Comparison of ENCODE assay signal across 10 cellular contexts in the genomic region with DNA sequence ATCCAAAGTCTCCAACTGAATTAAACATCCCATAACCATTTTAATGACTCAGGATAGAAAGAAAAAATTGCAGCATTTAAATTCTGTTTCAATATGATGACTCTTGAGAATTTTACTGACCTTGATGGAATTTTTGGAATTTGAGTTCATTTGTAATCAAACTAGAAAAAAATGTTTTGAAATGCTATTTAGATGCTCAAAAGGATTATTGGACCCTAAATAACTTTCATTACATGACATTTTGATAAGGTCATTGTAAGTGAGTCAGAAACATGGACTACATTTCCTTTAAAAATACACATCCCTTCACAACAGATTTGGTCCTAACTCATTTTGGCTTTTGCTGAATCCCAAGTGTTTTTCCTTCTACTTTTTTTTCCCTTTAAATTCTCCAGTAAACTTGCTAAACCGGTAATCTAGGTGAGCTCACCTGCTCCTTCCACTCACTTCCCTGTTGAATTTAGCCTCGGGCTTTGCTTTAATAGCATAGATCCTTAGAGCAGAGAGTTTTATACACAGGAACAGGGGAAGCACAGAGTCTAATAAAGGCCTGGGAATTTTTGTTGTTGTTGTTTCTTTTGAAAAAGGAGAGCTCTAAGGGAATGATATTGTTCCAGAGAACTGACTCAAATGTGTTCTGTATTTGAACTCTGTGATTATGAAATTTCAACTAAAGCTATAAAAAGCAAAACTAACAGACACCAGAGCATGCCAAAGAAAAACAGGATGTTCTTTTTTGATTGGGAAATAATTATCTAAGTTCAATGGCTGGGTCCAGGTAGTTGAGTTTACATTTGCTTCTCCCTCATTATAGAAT.
DNase-seq lines count a peak whose midpoint lies in the region; ATAC-seq and TF ChIP-seq lines count a peak whose summit lies in the region.
"Had no signal": no experiment of that assay in that cellular context is flagged by ENCODE, and none has a peak within 500 bp of the region (broad histone marks: within the 10 kb centered on the region; RNA-seq: fewer than 3 reads in every experiment).

No MANE protein-coding gene starts in this region.

- H3K9me3 ChIP-seq in PC-9 (ENCODE audit: insufficient read depth, low read depth) (peaks cover 28% of the 10 kb centered on the region), sigmoid colon (peaks cover 0 to 2% (median 0%) of the 10 kb centered on the region in 4 donors), OCI-LY7 (ENCODE audit: low read length) (no peaks in the 10 kb centered on the region)

- no peak for TF ChIP-seq POLR2A in sigmoid colon (IDR thresholded peaks at IDR 0.05)

- peak overlapping the region; percentile 91 for H3K27ac ChIP-seq in PC-9
- H3K27ac ChIP-seq in sigmoid colon = peak overlapping the region; percentile 58 to 76 (median 66)
- no peak overlapping the region for H3K27ac ChIP-seq in OCI-LY7 (ENCODE audit: low read depth, low read length, poor library complexity, severe bottlenecking)
- H3K27ac ChIP-seq: cardiac muscle cell had no signal

- H3K36me3 ChIP-seq in PC-9 (ENCODE audit: low read depth) (0 out of 2 replicates have a peak, but pooled peaks cover 9% of the 10 kb centered on the region), sigmoid colon (no peaks in the 10 kb centered on the region), OCI-LY7 (ENCODE audit: insufficient read depth, low read length) (no peaks in the 10 kb centered on the region)
- H3K36me3 ChIP-seq: cardiac muscle cell had no signal

- BruUV-seq in PC-9 (replicated peaks; lab: Mats Ljungman, UMichigan) (no TSS peak), OCI-LY7 (replicated peaks; lab: Mats Ljungman, UMichigan) (no TSS peak)

- TF ChIP-seq EP300 in sigmoid colon (IDR thresholded peaks at IDR 0.05) = peak in 1 of 4 donors; percentile 58

- H3K4me2 ChIP-seq in PC-9 (peak overlapping the region; percentile 71), OCI-LY7 (ENCODE audit: low read length) (no peak overlapping the region)

- POLR2A ChIA-PET in PC-9 (lab: Charles Lee; ENCODE audit: unreplicated experiment) = interaction anchor here (0.6 to 0.7 kb wide), 6 partner anchors 13 to 1088 kb away, joined by 3 to 19 read pairs (median 4); partner anchors contain the start of gene CITED2
- POLR2A ChIA-PET in OCI-LY7 (lab: Charles Lee) = no interaction called here

- DNase-seq in GM03348 (ENCODE audit: low spot score) (peak; percentile 47), PC-9 (peak; percentile 40 to 99), fibroblast of villous mesenchyme (ENCODE audit: low read depth) (peak; percentile 92), sigmoid colon (no peak), SK-N-DZ (ENCODE audit: low spot score) (no peak), OCI-LY7 (ENCODE audit: low spot score) (no peak)
- no peak for DNase-seq in activated CD8-positive, alpha-beta memory T cell treated with anti-CD3 and anti-CD28 coated beads, Interleukin-2, amount 50 U/mL, for 4 hours
- DNase-seq: NCI-H446 had no signal

- H3K9me2 ChIP-seq in PC-9 (ENCODE audit: insufficient read depth) (no peaks in the 10 kb centered on the region), OCI-LY7 (ENCODE audit: insufficient read depth, low read length) (no peaks in the 10 kb centered on the region)

- H3K27me3 ChIP-seq in PC-9 (ENCODE audit: insufficient read depth, low read depth) = no peaks in the 10 kb centered on the region
- no peaks in the 10 kb centered on the region for H3K27me3 ChIP-seq in sigmoid colon
- H3K27me3 ChIP-seq: cardiac muscle cell had no signal

- TF ChIP-seq CTCF in PC-9 (conservative IDR thresholded peaks at IDR 0.05) (no peak), fibroblast of villous mesenchyme (IDR thresholded peaks at IDR 0.05; ENCODE audit: insufficient read depth, low read depth, low read length) (no peak), sigmoid colon (IDR thresholded peaks at IDR 0.05) (no peak), OCI-LY7 (conservative IDR thresholded peaks at IDR 0.05; ENCODE audit: low read length) (no peak)

- H3K4me1 ChIP-seq in PC-9 (replicated peaks; ENCODE audit: insufficient read depth) = peaks cover 39% of the 10 kb centered on the region
- peaks cover 0 to 20% (median 17%) of the 10 kb centered on the region in 4 donors for H3K4me1 ChIP-seq in sigmoid colon
- no peaks in the 10 kb centered on the region for H3K4me1 ChIP-seq in OCI-LY7 (ENCODE audit: insufficient read depth, low read length, poor library complexity, severe bottlenecking)

- peak overlapping the region; percentile 35; the same call in 1 of the 2 replicates for H3K4me3 ChIP-seq in PC-9
- no peak overlapping the region for H3K4me3 ChIP-seq in fibroblast of villous mesenchyme (ENCODE audit: low read depth, low read length)
- H3K4me3 ChIP-seq in sigmoid colon = no peak overlapping the region
- H3K4me3 ChIP-seq in OCI-LY7 (ENCODE audit: low read depth, low read length, poor library complexity, severe bottlenecking) = no peak overlapping the region
- H3K4me3 ChIP-seq: cardiac muscle cell had no signal

- CTCF ChIA-PET in PC-9 (lab: Charles Lee) = no interaction called here
- CTCF ChIA-PET in OCI-LY7 (lab: Charles Lee; ENCODE audit: unreplicated experiment) = no interaction called here

- 10 to 42% methylated on average over 2 of the region's 2 CpGs for WGBS in sigmoid colon, 2 donors

- no peak for ATAC-seq in GM18868 (IDR thresholded peaks at IDR 0.05; ENCODE audit: unreplicated experiment)

- no peak overlapping the region; the same call in 1 of the 2 replicates for H2AFZ ChIP-seq in PC-9
- no peak overlapping the region for H2AFZ ChIP-seq in OCI-LY7 (ENCODE audit: low read length)

- peaks cover 33% of the 10 kb centered on the region for H3F3A ChIP-seq in PC-9 (ENCODE audit: insufficient read depth, low read depth)

- no peaks in the 10 kb centered on the region for H4K20me1 ChIP-seq in PC-9 (ENCODE audit: insufficient read depth)
- no peaks in the 10 kb centered on the region for H4K20me1 ChIP-seq in OCI-LY7 (ENCODE audit: insufficient read depth, low read length)

- intact Hi-C loops in PC-9 (cut with micrococcal nuclease; ENCODE audit: unreplicated experiment) = loop anchor here (1.0 to 10.0 kb wide), 5 partner anchors 76 to 1088 kb away; partner anchors contain the start of gene CITED2
- intact Hi-C loops in sigmoid colon (cut with DNase I) = no loop called here
- intact Hi-C loops in OCI-LY7 (cut with micrococcal nuclease; ENCODE audit: unreplicated experiment) = no loop called here

- H3K79me2 ChIP-seq in PC-9 (ENCODE audit: low read depth) (no peaks in the 10 kb centered on the region), OCI-LY7 (ENCODE audit: insufficient read depth, low read depth, low read length) (no peaks in the 10 kb centered on the region)

Comparison
In these comparisons a context has a peak if more than half of its experiments do, and no peak if none do; other contexts are left out.
1. DNase-seq: peak in GM03348 (single experiment), PC-9 (2 of 2) and fibroblast of villous mesenchyme (single experiment); none in sigmoid colon (single experiment), SK-N-DZ (single experiment), activated CD8-positive, alpha-beta memory T cell treated with anti-CD3 and anti-CD28 coated beads, Interleukin-2, amount 50 U/mL, for 4 hours (single experiment) and OCI-LY7 (single experiment).